9 cellular contexts compared by ENCODE assay signal in genomic region chr19:58513213-58513693, GRCh38. TPM values are rescaled to one million over a fixed set of nuclear protein-coding genes. Genes with fewer than 3 reads are reported as not detected.
A peak's percentile ranks its signal among the peaks of the same experiment; 100 is the strongest.
DNase-seq lines count a peak whose midpoint lies in the region; ATAC-seq, FAIRE-seq and TF ChIP-seq lines count a peak whose summit lies in the region.
"Had no signal": no experiment of that assay in that cellular context is flagged by ENCODE, and none has a peak within 500 bp of the region (broad histone marks: within the 10 kb centered on the region; RNA-seq: fewer than 3 reads in every experiment).

No MANE protein-coding gene starts in this region.

- BruUV-seq in HepG2 (replicated peaks; lab: Mats Ljungman, UMichigan): no TSS peak

- H3K36me3 ChIP-seq in HepG2 (replicated peaks in 1 of 2; ENCODE audit: control insufficient read depth in 1 of 2, insufficient read depth in 2 of 2, low read length in 2 of 2) (peaks cover 5 to 6% of the 10 kb centered on the region in 2 experiments; a peak in 4 of 5 replicates), testis (ENCODE audit: low read depth, missing control alignments) (no peaks in the 10 kb centered on the region)

- H3K27ac Mint-ChIP-seq in activated CD4-positive, alpha-beta T cell treated with anti-CD3 and anti-CD28 coated beads, Interleukin-2, amount 10 ng/mL, durations not matched to agents 24 days and 14 days: peak overlapping the region; percentile 93
- peak overlapping the region; percentile 84 for H3K27ac Mint-ChIP-seq in activated CD4-positive, alpha-beta memory T cell treated with anti-CD3 and anti-CD28 coated beads, Interleukin-2, amount 10 ng/mL, durations not matched to agents 7 days and 5 days

- no peaks in the 10 kb centered on the region for H3K9me3 ChIP-seq in HepG2 (ENCODE audit: low read length)
- no peaks in the 10 kb centered on the region for H3K9me3 ChIP-seq in testis

- no peaks in the 10 kb centered on the region for H4K20me1 ChIP-seq in HepG2 (ENCODE audit: insufficient read depth, low read length)

- POLR2A ChIA-PET in activated CD4-positive, alpha-beta memory T cell treated with anti-CD3 and anti-CD28 coated beads, Interleukin-2, amount 10 ng/mL, durations not matched to agents 7 days and 5 days (lab: Charles Lee): interaction anchor here (0.8 to 2.5 kb wide), 12 partner anchors 12 to 330 kb away, joined by 3 to 13 read pairs (median 5); partner anchors contain the start of genes CHMP2A, TRIM28, UBE2M and ZNF274
- POLR2A ChIA-PET in HepG2 (lab: Yijun Ruan, JAX): interaction anchor here (0.6 to 5.8 kb wide), 17 partner anchors 13 to 186 kb away, joined by 3 to 44 read pairs (median 4); partner anchors contain the start of genes TRIM28, UBE2M, ZNF324 and ZNF446

- peak overlapping the region; percentile 33; the same call in 1 of the 2 replicates for H3K9ac ChIP-seq in HepG2 (ENCODE audit: insufficient read depth, low read depth, low read length)

- TF ChIP-seq RAD21 in HepG2 (CRISPR knock-in tag; IDR thresholded peaks at IDR 0.05): no peak

- peaks cover 18% of the 10 kb centered on the region for H3K79me2 ChIP-seq in HepG2 (ENCODE audit: insufficient read depth, low read length)

- H3K4me1 ChIP-seq in HepG2 (ENCODE audit: insufficient read depth, low read length) (peaks cover 69% of the 10 kb centered on the region), testis (peaks cover 13% of the 10 kb centered on the region)

- TF ChIP-seq EP300 in HepG2 (IDR thresholded peaks at IDR 0.05; ENCODE audit: low read depth in 2 of 2, low read length in 2 of 2) (no peak), HepG2 (CRISPR knock-in tag; IDR thresholded peaks at IDR 0.05; ENCODE audit: borderline replicate concordance) (no peak)

- H3K4me3 ChIP-seq in HepG2 (replicated peaks in 1 of 3; ENCODE audit: insufficient read depth in 1 of 3, low read depth in 2 of 3, low read length in 3 of 3) (no peak overlapping the region; a peak in 1 of 6 replicates), testis (peak overlapping the region; percentile 34 to 59)

- H3K9me3 Mint-ChIP-seq in activated CD4-positive, alpha-beta T cell treated with anti-CD3 and anti-CD28 coated beads, Interleukin-2, amount 10 ng/mL, durations not matched to agents 24 days and 14 days: no peaks in the 10 kb centered on the region
- no peaks in the 10 kb centered on the region for H3K9me3 Mint-ChIP-seq in activated CD4-positive, alpha-beta memory T cell treated with anti-CD3 and anti-CD28 coated beads, Interleukin-2, amount 10 ng/mL, durations not matched to agents 7 days and 5 days

- intact Hi-C loops in activated CD4-positive, alpha-beta T cell treated with anti-CD3 and anti-CD28 coated beads, Interleukin-2, amount 10 ng/mL, durations not matched to agents 24 days and 14 days (cut with micrococcal nuclease): no loop called here
- intact Hi-C loops in HepG2 (cut with micrococcal nuclease; ENCODE audit: unreplicated experiment): no loop called here
- intact Hi-C loops in testis (cut with DNase I; ENCODE audit: low total_unique reads): no loop called here

- CTCF ChIA-PET in activated CD4-positive, alpha-beta memory T cell treated with anti-CD3 and anti-CD28 coated beads, Interleukin-2, amount 10 ng/mL, durations not matched to agents 7 days and 5 days (lab: Charles Lee): interaction anchor here (1.0 to 2.1 kb wide), 18 partner anchors 10 to 134 kb away, joined by 3 to 33 read pairs (median 4); partner anchors contain the start of genes CHMP2A and UBE2M
- CTCF ChIA-PET in HepG2 (lab: Yijun Ruan, JAX; ENCODE audit: low intra/inter-chr PET ratio, low total read pairs): no interaction called here

- no peak for TF ChIP-seq POLR2A in HepG2 (IDR thresholded peaks at IDR 0.05; ENCODE audit: insufficient read depth in 1 of 2, low read depth in 2 of 2, low read length in 2 of 2)
- no peak for TF ChIP-seq POLR2A in testis (IDR thresholded peaks at IDR 0.05)

- DNase-seq in activated CD4-positive, alpha-beta T cell treated with anti-CD3 and anti-CD28 coated beads, Interleukin-2, amount 10 ng/mL, durations not matched to agents 24 days and 14 days: peak; percentile 68
- DNase-seq in activated CD4-positive, alpha-beta T cell treated with anti-CD3 and anti-CD28 coated beads for 48 hours: no peak
- no peak for DNase-seq in activated CD4-positive, alpha-beta memory T cell treated with anti-CD3 and anti-CD28 coated beads, Interleukin-2, amount 10 ng/mL, durations not matched to agents 7 days and 5 days
- no peak for DNase-seq in HepG2 (ENCODE audit: low spot score)
- DNase-seq in testis: peak; percentile 29
- DNase-seq in GM19238 (ENCODE audit: insufficient read length, low spot score): no peak

- no peaks in the 10 kb centered on the region for H3K27me3 Mint-ChIP-seq in activated CD4-positive, alpha-beta T cell treated with anti-CD3 and anti-CD28 coated beads, Interleukin-2, amount 10 ng/mL, durations not matched to agents 24 days and 14 days
- H3K27me3 Mint-ChIP-seq in activated CD4-positive, alpha-beta memory T cell treated with anti-CD3 and anti-CD28 coated beads, Interleukin-2, amount 10 ng/mL, durations not matched to agents 7 days and 5 days: no peaks in the 10 kb centered on the region

- in situ Hi-C loops in HepG2 (cut with HindIII; ENCODE audit: extremely low pct_ligation_motif_present, low pct_unique_long_range_greater_than_20kb): no loop called here

- ATAC-seq in HepG2 (no peak), HG03378 (IDR thresholded peaks at IDR 0.05; ENCODE audit: unreplicated experiment) (no peak), HG03135 (IDR thresholded peaks at IDR 0.05; ENCODE audit: unreplicated experiment) (no peak)

- H3K27ac ChIP-seq in HepG2 (ENCODE audit: extremely low read length, insufficient read depth, low read length) (peak overlapping the region; percentile 79), testis (peak overlapping the region in 1 of 2 donors; percentile 53)

- peaks cover 27% of the 10 kb centered on the region for H3K4me1 Mint-ChIP-seq in activated CD4-positive, alpha-beta T cell treated with anti-CD3 and anti-CD28 coated beads, Interleukin-2, amount 10 ng/mL, durations not matched to agents 24 days and 14 days
- H3K4me1 Mint-ChIP-seq in activated CD4-positive, alpha-beta memory T cell treated with anti-CD3 and anti-CD28 coated beads, Interleukin-2, amount 10 ng/mL, durations not matched to agents 7 days and 5 days: peaks cover 40% of the 10 kb centered on the region

- FAIRE-seq in HepG2 (lab: Jason Lieb, UNC): no peak
- FAIRE-seq: TTC549 had no signal

- H3K27me3 ChIP-seq in HepG2 (ENCODE audit: control insufficient read depth in 1 of 2, insufficient read depth in 2 of 2, low read length in 2 of 2) (no peaks in the 10 kb centered on the region; a peak in 1 of 5 replicates), testis (no peaks in the 10 kb centered on the region)

- H3K4me2 ChIP-seq in HepG2 (ENCODE audit: low read depth, low read length): no peak overlapping the region

- H3K4me3 Mint-ChIP-seq in activated CD4-positive, alpha-beta T cell treated with anti-CD3 and anti-CD28 coated beads, Interleukin-2, amount 10 ng/mL, durations not matched to agents 24 days and 14 days: peak overlapping the region; percentile 91
- peak overlapping the region; percentile 80 for H3K4me3 Mint-ChIP-seq in activated CD4-positive, alpha-beta memory T cell treated with anti-CD3 and anti-CD28 coated beads, Interleukin-2, amount 10 ng/mL, durations not matched to agents 7 days and 5 days

- no peak overlapping the region for H2AFZ ChIP-seq in HepG2 (ENCODE audit: low read length)

- WGBS in HepG2 (ENCODE audit: low lambda C conversion rate): 95% methylated on average over 4 of the region's 10 CpGs
- WGBS in testis, 2 donors: 33 to 63% methylated on average over 1 to 10 of the region's 10 CpGs

- TF ChIP-seq CTCF in HepG2 (CRISPR knock-in tag; IDR thresholded peaks at IDR 0.05) (no peak), testis (IDR thresholded peaks at IDR 0.05) (no peak)

- peaks cover 21% of the 10 kb centered on the region for H3K36me3 Mint-ChIP-seq in activated CD4-positive, alpha-beta T cell treated with anti-CD3 and anti-CD28 coated beads, Interleukin-2, amount 10 ng/mL, durations not matched to agents 24 days and 14 days (ENCODE audit: low read depth)
- H3K36me3 Mint-ChIP-seq in activated CD4-positive, alpha-beta memory T cell treated with anti-CD3 and anti-CD28 coated beads, Interleukin-2, amount 10 ng/mL, durations not matched to agents 7 days and 5 days (ENCODE audit: low read depth): peaks cover 18% of the 10 kb centered on the region

RNA-seq across cellular contexts. Expression of gene SLC27A5, which starts 1.5 kb away (rescaled TPM):
- total RNA-seq in activated CD4-positive, alpha-beta T cell treated with anti-CD3 and anti-CD28 coated beads, Interleukin-2, amount 10 ng/mL, durations not matched to agents 24 days and 14 days: 24.6 and 27.0 TPM in 2 replicates
- 10 to 100 TPM; 16.8 to 17.1 TPM for total RNA-seq in activated CD4-positive, alpha-beta memory T cell treated with anti-CD3 and anti-CD28 coated beads, Interleukin-2, amount 10 ng/mL, durations not matched to agents 7 days and 5 days
- total RNA-seq in HepG2 (2016; rRNA removed; fragmentation: Illumina TruSeq; extraction: Trizol) (40.2 and 41.2 TPM in 2 replicates), testis (10 to 100 TPM; 29.1 to 37.8 TPM)
- 49.0 and 49.9 TPM in 2 replicates for total RNA-seq in HepG2 (2016; cell fraction: cytosol; rRNA removed; fragmentation: Illumina TruSeq; extraction: Trizol; ENCODE audit: low read depth)
- total RNA-seq in HepG2 (2016; cell fraction: insoluble cytoplasmic fraction; rRNA removed; fragmentation: Illumina TruSeq; extraction: Trizol): 39.8 and 42.2 TPM in 2 replicates
- total RNA-seq in HepG2 (2016; cell fraction: membrane; rRNA removed; fragmentation: Illumina TruSeq; extraction: Trizol): 59.4 and 64.1 TPM in 2 replicates
- total RNA-seq in HepG2 (2016; cell fraction: nucleus; rRNA removed; fragmentation: Illumina TruSeq; extraction: Trizol): 18.8 and 20.1 TPM in 2 replicates
- polyA plus RNA-seq in HepG2 (2011; rRNA removed) (30.3 and 36.5 TPM in 2 replicates), testis (ENCODE audit: insufficient read depth, low read depth, low replicate concordance) (63.6 TPM)
- 39.8 and 55.5 TPM in 2 replicates for polyA plus RNA-seq in HepG2 (2011; cell fraction: cytosol; rRNA removed)
- 39.1 and 43.9 TPM in 2 replicates for polyA plus RNA-seq in HepG2 (2011; cell fraction: nucleus; rRNA removed)
- polyA plus RNA-seq in HepG2 (2012): 25.9 and 32.1 TPM in 2 replicates
- polyA plus RNA-seq in HepG2 (2016; cell fraction: cytosol; fragmentation: Illumina TruSeq; extraction: Trizol; ENCODE audit: low read depth): 47.2 and 55.8 TPM in 2 replicates
- 36.1 and 36.3 TPM in 2 replicates for polyA plus RNA-seq in HepG2 (2016; cell fraction: insoluble cytoplasmic fraction; fragmentation: Illumina TruSeq; extraction: Trizol; ENCODE audit: low read depth)
- 47.0 and 55.2 TPM in 2 replicates for polyA plus RNA-seq in HepG2 (2016; cell fraction: membrane; fragmentation: Illumina TruSeq; extraction: Trizol; ENCODE audit: low read depth)
- 21.2 and 23.9 TPM in 2 replicates for polyA plus RNA-seq in HepG2 (2016; cell fraction: nucleus; fragmentation: Illumina TruSeq; extraction: Trizol; ENCODE audit: insufficient read depth, low read depth)
- polyA minus RNA-seq in HepG2 (2011; rRNA and poly(A)+ RNA removed; ENCODE audit: low replicate concordance): 66.1 and 97.3 TPM in 2 replicates
- polyA minus RNA-seq in HepG2 (2011; cell fraction: cytosol; rRNA and poly(A)+ RNA removed): 7.8 and 9.5 TPM in 2 replicates
- polyA minus RNA-seq in HepG2 (2011; cell fraction: nucleus; rRNA and poly(A)+ RNA removed): 18.9 and 20.1 TPM in 2 replicates

RNA-seq across cellular contexts. Expression of gene ZBTB45, which starts 6.4 kb away (rescaled TPM):
- 16.8 and 17.5 TPM in 2 replicates for total RNA-seq in activated CD4-positive, alpha-beta T cell treated with anti-CD3 and anti-CD28 coated beads, Interleukin-2, amount 10 ng/mL, durations not matched to agents 24 days and 14 days
- total RNA-seq in activated CD4-positive, alpha-beta memory T cell treated with anti-CD3 and anti-CD28 coated beads, Interleukin-2, amount 10 ng/mL, durations not matched to agents 7 days and 5 days: 10 to 100 TPM; 15.8 to 17.4 TPM
- total RNA-seq in HepG2 (2016; rRNA removed; fragmentation: Illumina TruSeq; extraction: Trizol) (2.0 and 3.7 TPM in 2 replicates), testis (10 to 100 TPM; 14.0 to 15.1 TPM)
- total RNA-seq in HepG2 (2016; cell fraction: cytosol; rRNA removed; fragmentation: Illumina TruSeq; extraction: Trizol; ENCODE audit: low read depth): 1.0 and 1.1 TPM in 2 replicates
- 1.9 and 3.8 TPM in 2 replicates for total RNA-seq in HepG2 (2016; cell fraction: insoluble cytoplasmic fraction; rRNA removed; fragmentation: Illumina TruSeq; extraction: Trizol)
- 2.8 TPM in 2 replicates for total RNA-seq in HepG2 (2016; cell fraction: membrane; rRNA removed; fragmentation: Illumina TruSeq; extraction: Trizol)
- total RNA-seq in HepG2 (2016; cell fraction: nucleus; rRNA removed; fragmentation: Illumina TruSeq; extraction: Trizol): 2.7 and 3.4 TPM in 2 replicates
- polyA plus RNA-seq in HepG2 (2011; rRNA removed) (3.0 and 3.2 TPM in 2 replicates), testis (ENCODE audit: insufficient read depth, low read depth, low replicate concordance) (6.9 TPM)
- polyA plus RNA-seq in HepG2 (2011; cell fraction: cytosol; rRNA removed): 1.7 and 2.6 TPM in 2 replicates
- polyA plus RNA-seq in HepG2 (2011; cell fraction: nucleus; rRNA removed): 10.2 and 12.2 TPM in 2 replicates
- 2.7 and 4.2 TPM in 2 replicates for polyA plus RNA-seq in HepG2 (2012)
- 0.78 and 0.83 TPM in 2 replicates for polyA plus RNA-seq in HepG2 (2016; cell fraction: cytosol; fragmentation: Illumina TruSeq; extraction: Trizol; ENCODE audit: low read depth)
- polyA plus RNA-seq in HepG2 (2016; cell fraction: insoluble cytoplasmic fraction; fragmentation: Illumina TruSeq; extraction: Trizol; ENCODE audit: low read depth): 3.5 and 3.8 TPM in 2 replicates
- 2.0 and 2.4 TPM in 2 replicates for polyA plus RNA-seq in HepG2 (2016; cell fraction: membrane; fragmentation: Illumina TruSeq; extraction: Trizol; ENCODE audit: low read depth)
- polyA plus RNA-seq in HepG2 (2016; cell fraction: nucleus; fragmentation: Illumina TruSeq; extraction: Trizol; ENCODE audit: insufficient read depth, low read depth): 6.2 and 6.8 TPM in 2 replicates
- 6.6 and 8.8 TPM in 2 replicates for polyA minus RNA-seq in HepG2 (2011; rRNA and poly(A)+ RNA removed; ENCODE audit: low replicate concordance)
- polyA minus RNA-seq in HepG2 (2011; cell fraction: cytosol; rRNA and poly(A)+ RNA removed): 2.9 and 3.8 TPM in 2 replicates
- polyA minus RNA-seq in HepG2 (2011; cell fraction: nucleus; rRNA and poly(A)+ RNA removed): 7.0 and 7.3 TPM in 2 replicates

RNA-seq across cellular contexts. Expression of gene TRIM28, which starts 30.6 kb away (rescaled TPM):
- 689 and 698 TPM in 2 replicates for total RNA-seq in activated CD4-positive, alpha-beta T cell treated with anti-CD3 and anti-CD28 coated beads, Interleukin-2, amount 10 ng/mL, durations not matched to agents 24 days and 14 days
- 100 to 1,000 TPM; 345 TPM for total RNA-seq in activated CD4-positive, alpha-beta memory T cell treated with anti-CD3 and anti-CD28 coated beads, Interleukin-2, amount 10 ng/mL, durations not matched to agents 7 days and 5 days
- total RNA-seq in HepG2 (2016; rRNA removed; fragmentation: Illumina TruSeq; extraction: Trizol) (302 and 361 TPM in 2 replicates), testis (100 to 1,000 TPM; 415 to 521 TPM)
- total RNA-seq in HepG2 (2016; cell fraction: cytosol; rRNA removed; fragmentation: Illumina TruSeq; extraction: Trizol; ENCODE audit: low read depth): 29.3 and 34.8 TPM in 2 replicates
- 282 and 373 TPM in 2 replicates for total RNA-seq in HepG2 (2016; cell fraction: insoluble cytoplasmic fraction; rRNA removed; fragmentation: Illumina TruSeq; extraction: Trizol)
- total RNA-seq in HepG2 (2016; cell fraction: membrane; rRNA removed; fragmentation: Illumina TruSeq; extraction: Trizol): 118 and 119 TPM in 2 replicates
- 266 and 307 TPM in 2 replicates for total RNA-seq in HepG2 (2016; cell fraction: nucleus; rRNA removed; fragmentation: Illumina TruSeq; extraction: Trizol)
- polyA plus RNA-seq in HepG2 (2011; rRNA removed) (439 and 461 TPM in 2 replicates), testis (ENCODE audit: insufficient read depth, low read depth, low replicate concordance) (694 TPM)
- polyA plus RNA-seq in HepG2 (2011; cell fraction: cytosol; rRNA removed): 192 and 284 TPM in 2 replicates
- 913 and 1,149 TPM in 2 replicates for polyA plus RNA-seq in HepG2 (2011; cell fraction: nucleus; rRNA removed)
- 400 and 525 TPM in 2 replicates for polyA plus RNA-seq in HepG2 (2012)
- 31.8 and 43.0 TPM in 2 replicates for polyA plus RNA-seq in HepG2 (2016; cell fraction: cytosol; fragmentation: Illumina TruSeq; extraction: Trizol; ENCODE audit: low read depth)
- polyA plus RNA-seq in HepG2 (2016; cell fraction: insoluble cytoplasmic fraction; fragmentation: Illumina TruSeq; extraction: Trizol; ENCODE audit: low read depth): 296 and 460 TPM in 2 replicates
- polyA plus RNA-seq in HepG2 (2016; cell fraction: membrane; fragmentation: Illumina TruSeq; extraction: Trizol; ENCODE audit: low read depth): 94.7 and 105 TPM in 2 replicates
- 574 and 592 TPM in 2 replicates for polyA plus RNA-seq in HepG2 (2016; cell fraction: nucleus; fragmentation: Illumina TruSeq; extraction: Trizol; ENCODE audit: insufficient read depth, low read depth)
- polyA minus RNA-seq in HepG2 (2011; rRNA and poly(A)+ RNA removed; ENCODE audit: low replicate concordance): 1,983 and 2,170 TPM in 2 replicates
- polyA minus RNA-seq in HepG2 (2011; cell fraction: cytosol; rRNA and poly(A)+ RNA removed): 465 and 488 TPM in 2 replicates
- polyA minus RNA-seq in HepG2 (2011; cell fraction: nucleus; rRNA and poly(A)+ RNA removed): 351 and 419 TPM in 2 replicates

RNA-seq across cellular contexts. Expression of gene ZNF446, which starts 37.1 kb away (rescaled TPM):
- total RNA-seq in activated CD4-positive, alpha-beta T cell treated with anti-CD3 and anti-CD28 coated beads, Interleukin-2, amount 10 ng/mL, durations not matched to agents 24 days and 14 days: 6.3 and 6.8 TPM in 2 replicates
- 1 to 10 TPM; 8.4 to 8.7 TPM for total RNA-seq in activated CD4-positive, alpha-beta memory T cell treated with anti-CD3 and anti-CD28 coated beads, Interleukin-2, amount 10 ng/mL, durations not matched to agents 7 days and 5 days
- 2.5 and 3.6 TPM in 2 replicates for total RNA-seq in HepG2 (2016; rRNA removed; fragmentation: Illumina TruSeq; extraction: Trizol)
- total RNA-seq in HepG2 (2016; cell fraction: cytosol; rRNA removed; fragmentation: Illumina TruSeq; extraction: Trizol; ENCODE audit: low read depth): 0.81 and 0.97 TPM in 2 replicates
- total RNA-seq in HepG2 (2016; cell fraction: insoluble cytoplasmic fraction; rRNA removed; fragmentation: Illumina TruSeq; extraction: Trizol): 2.5 and 3.8 TPM in 2 replicates
- total RNA-seq in HepG2 (2016; cell fraction: membrane; rRNA removed; fragmentation: Illumina TruSeq; extraction: Trizol): 2.1 and 2.7 TPM in 2 replicates
- 3.2 and 3.9 TPM in 2 replicates for total RNA-seq in HepG2 (2016; cell fraction: nucleus; rRNA removed; fragmentation: Illumina TruSeq; extraction: Trizol)
- polyA plus RNA-seq in HepG2 (2011; rRNA removed): 3.0 and 3.8 TPM in 2 replicates
- polyA plus RNA-seq in HepG2 (2011; cell fraction: cytosol; rRNA removed): 1.6 and 3.9 TPM in 2 replicates
- 9.0 and 9.4 TPM in 2 replicates for polyA plus RNA-seq in HepG2 (2011; cell fraction: nucleus; rRNA removed)
- 2.8 and 3.6 TPM in 2 replicates for polyA plus RNA-seq in HepG2 (2012)
- 0.83 and 0.97 TPM in 2 replicates for polyA plus RNA-seq in HepG2 (2016; cell fraction: cytosol; fragmentation: Illumina TruSeq; extraction: Trizol; ENCODE audit: low read depth)
- 2.7 and 3.2 TPM in 2 replicates for polyA plus RNA-seq in HepG2 (2016; cell fraction: insoluble cytoplasmic fraction; fragmentation: Illumina TruSeq; extraction: Trizol; ENCODE audit: low read depth)
- 1.7 TPM in 2 replicates for polyA plus RNA-seq in HepG2 (2016; cell fraction: membrane; fragmentation: Illumina TruSeq; extraction: Trizol; ENCODE audit: low read depth)
- polyA plus RNA-seq in HepG2 (2016; cell fraction: nucleus; fragmentation: Illumina TruSeq; extraction: Trizol; ENCODE audit: insufficient read depth, low read depth): 5.3 and 7.0 TPM in 2 replicates
- polyA minus RNA-seq in HepG2 (2011; rRNA and poly(A)+ RNA removed; ENCODE audit: low replicate concordance): 6.2 and 6.7 TPM in 2 replicates
- polyA minus RNA-seq in HepG2 (2011; cell fraction: cytosol; rRNA and poly(A)+ RNA removed): 1.2 and 2.2 TPM in 2 replicates
- 5.5 and 6.0 TPM in 2 replicates for polyA minus RNA-seq in HepG2 (2011; cell fraction: nucleus; rRNA and poly(A)+ RNA removed)
- 10 to 100 TPM; 33.6 to 38.7 TPM for total RNA-seq in testis
- 24.3 TPM for polyA plus RNA-seq in testis (ENCODE audit: insufficient read depth, low read depth, low replicate concordance)

RNA-seq across cellular contexts. Expression of gene CHMP2A, which starts 41.7 kb away (rescaled TPM):
- total RNA-seq in activated CD4-positive, alpha-beta T cell treated with anti-CD3 and anti-CD28 coated beads, Interleukin-2, amount 10 ng/mL, durations not matched to agents 24 days and 14 days: 108 and 114 TPM in 2 replicates
- total RNA-seq in activated CD4-positive, alpha-beta memory T cell treated with anti-CD3 and anti-CD28 coated beads, Interleukin-2, amount 10 ng/mL, durations not matched to agents 7 days and 5 days: 100 to 1,000 TPM; 137 to 144 TPM
- total RNA-seq in HepG2 (2016; rRNA removed; fragmentation: Illumina TruSeq; extraction: Trizol): 55.0 and 70.9 TPM in 2 replicates
- 45.6 and 61.8 TPM in 2 replicates for total RNA-seq in HepG2 (2016; cell fraction: cytosol; rRNA removed; fragmentation: Illumina TruSeq; extraction: Trizol; ENCODE audit: low read depth)
- total RNA-seq in HepG2 (2016; cell fraction: insoluble cytoplasmic fraction; rRNA removed; fragmentation: Illumina TruSeq; extraction: Trizol): 56.2 and 72.4 TPM in 2 replicates
- total RNA-seq in HepG2 (2016; cell fraction: membrane; rRNA removed; fragmentation: Illumina TruSeq; extraction: Trizol): 35.3 and 50.0 TPM in 2 replicates
- 22.1 and 25.7 TPM in 2 replicates for total RNA-seq in HepG2 (2016; cell fraction: nucleus; rRNA removed; fragmentation: Illumina TruSeq; extraction: Trizol)
- 49.7 and 51.4 TPM in 2 replicates for polyA plus RNA-seq in HepG2 (2011; rRNA removed)
- polyA plus RNA-seq in HepG2 (2011; cell fraction: cytosol; rRNA removed): 61.9 and 66.7 TPM in 2 replicates
- polyA plus RNA-seq in HepG2 (2011; cell fraction: nucleus; rRNA removed): 108 and 113 TPM in 2 replicates
- polyA plus RNA-seq in HepG2 (2012): 41.7 and 46.0 TPM in 2 replicates
- 56.7 and 73.4 TPM in 2 replicates for polyA plus RNA-seq in HepG2 (2016; cell fraction: cytosol; fragmentation: Illumina TruSeq; extraction: Trizol; ENCODE audit: low read depth)
- 88.0 and 94.2 TPM in 2 replicates for polyA plus RNA-seq in HepG2 (2016; cell fraction: insoluble cytoplasmic fraction; fragmentation: Illumina TruSeq; extraction: Trizol; ENCODE audit: low read depth)
- polyA plus RNA-seq in HepG2 (2016; cell fraction: membrane; fragmentation: Illumina TruSeq; extraction: Trizol; ENCODE audit: low read depth): 38.7 and 48.0 TPM in 2 replicates
- 55.6 and 56.2 TPM in 2 replicates for polyA plus RNA-seq in HepG2 (2016; cell fraction: nucleus; fragmentation: Illumina TruSeq; extraction: Trizol; ENCODE audit: insufficient read depth, low read depth)
- polyA minus RNA-seq in HepG2 (2011; rRNA and poly(A)+ RNA removed; ENCODE audit: low replicate concordance): 46.3 and 131 TPM in 2 replicates
- polyA minus RNA-seq in HepG2 (2011; cell fraction: cytosol; rRNA and poly(A)+ RNA removed): 25.4 and 27.7 TPM in 2 replicates
- polyA minus RNA-seq in HepG2 (2011; cell fraction: nucleus; rRNA and poly(A)+ RNA removed): 21.0 and 24.5 TPM in 2 replicates
- total RNA-seq in testis: 100 to 1,000 TPM; 115 to 126 TPM
- 155 TPM for polyA plus RNA-seq in testis (ENCODE audit: insufficient read depth, low read depth, low replicate concordance)

Comparison
In these comparisons a context has a peak if more than half of its experiments do, and no peak if none do; other contexts are left out.
1. DNase-seq: peak in activated CD4-positive, alpha-beta T cell treated with anti-CD3 and anti-CD28 coated beads, Interleukin-2, amount 10 ng/mL, durations not matched to agents 24 days and 14 days (single experiment) and testis (single experiment); none in activated CD4-positive, alpha-beta T cell treated with anti-CD3 and anti-CD28 coated beads for 48 hours (single experiment), activated CD4-positive, alpha-beta memory T cell treated with anti-CD3 and anti-CD28 coated beads, Interleukin-2, amount 10 ng/mL, durations not matched to agents 7 days and 5 days (single experiment), HepG2 (single experiment) and GM19238 (single experiment).
2. H3K4me3 ChIP-seq: peak in testis (2 of 2); none in HepG2 (0 of 3).